8 cellular contexts compared by ENCODE assay signal in the genomic region with DNA sequence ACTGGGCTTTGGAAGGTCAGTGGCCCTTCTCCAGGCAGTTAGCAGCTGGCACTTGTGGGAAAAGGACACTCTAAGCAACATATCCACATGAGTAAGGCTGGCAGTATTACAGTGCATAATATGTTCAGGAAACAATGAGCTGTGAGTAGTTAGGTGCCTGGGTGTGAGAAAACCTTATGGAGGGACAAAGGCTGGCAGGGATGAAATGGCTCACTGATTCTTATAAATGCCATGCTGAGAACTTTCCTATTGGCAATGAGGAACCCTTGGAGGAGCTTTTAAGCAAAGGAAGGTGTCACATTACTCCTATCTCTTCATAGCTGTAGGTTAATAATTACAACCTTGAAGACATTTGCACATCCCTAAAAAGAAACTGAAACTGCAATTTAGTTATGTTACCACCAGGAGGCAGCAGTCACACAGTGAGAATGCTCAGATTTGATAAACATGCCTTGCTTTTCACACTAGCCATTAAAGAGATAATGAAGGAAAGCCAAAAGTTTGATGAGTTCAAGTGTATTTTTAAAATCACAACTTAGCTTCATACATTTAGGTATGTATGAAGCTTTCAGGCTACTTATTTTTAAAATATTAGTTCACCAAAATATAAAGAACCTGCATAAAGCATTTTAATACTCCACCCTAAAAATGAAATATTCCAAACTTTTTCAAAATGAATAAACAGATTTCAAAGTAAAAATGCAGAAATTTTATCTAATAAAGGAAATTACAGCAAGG.
DNase-seq lines count a peak whose midpoint lies in the region; ATAC-seq and TF ChIP-seq lines count a peak whose summit lies in the region.

No MANE protein-coding gene starts in this region.

- CTCF ChIA-PET in CD4-positive, alpha-beta memory T cell (lab: Charles Lee; ENCODE audit: partially characterized antibody): interaction anchor here (0.7 to 2.7 kb wide), 21 partner anchors 8 to 608 kb away, joined by 3 to 42 read pairs (median 4); partner anchors contain the start of gene TNIK

- H3K27me3 ChIP-seq in CD4-positive, alpha-beta memory T cell (ENCODE audit: insufficient read depth, low read length): no peaks in the 10 kb centered on the region
- H3K27me3 ChIP-seq in right lobe of liver: no peaks in the 10 kb centered on the region

- H3K9me3 Mint-ChIP-seq in CD4-positive, alpha-beta memory T cell: peaks cover 0 to 12% (median 5%) of the 10 kb centered on the region in 8 donors

- H3K36me3 Mint-ChIP-seq in CD4-positive, alpha-beta memory T cell: peaks cover 86 to 87% of the 10 kb centered on the region in 2 donors

- intact Hi-C loops in CD4-positive, alpha-beta memory T cell (cut with micrococcal nuclease): loop anchor here (1.0 kb wide), 1 partner anchor 404 kb away; no protein-coding TSS in a partner anchor
- intact Hi-C loops in right lobe of liver (cut with DNase I): loop anchor here in 1 of 2 donors (10.0 kb wide), 1 partner anchor 108 kb away; no protein-coding TSS in a partner anchor

- H3K27ac ChIP-seq in CD4-positive, alpha-beta memory T cell (ENCODE audit: low read depth, low read length): no peak overlapping the region
- H3K27ac ChIP-seq in right lobe of liver: no peak overlapping the region

- peaks cover 19 to 30% (median 24%) of the 10 kb centered on the region in 4 donors for H3K4me1 Mint-ChIP-seq in CD4-positive, alpha-beta memory T cell

- H3K27me3 Mint-ChIP-seq in CD4-positive, alpha-beta memory T cell: no peaks in the 10 kb centered on the region

- peak in 4 of 5 donors; percentile 24 to 33 (median 33) for DNase-seq in CD4-positive, alpha-beta memory T cell
- DNase-seq in HCEC 1CT: peak; percentile 22
- DNase-seq in right lobe of liver: no peak
- DNase-seq in islet precursor cell: no peak
- DNase-seq in activated CD4-positive, CD25-positive, alpha-beta regulatory T cell (lab: John Stamatoyannopoulos, UW): no peak
- no peak for DNase-seq in cerebellar nuclear complex (lab: John Stamatoyannopoulos, UW)

- peaks cover 23% of the 10 kb centered on the region for H3K4me1 ChIP-seq in CD4-positive, alpha-beta memory T cell (ENCODE audit: insufficient read depth, low read length)
- H3K4me1 ChIP-seq in right lobe of liver: no peaks in the 10 kb centered on the region

- H3K36me3 ChIP-seq in CD4-positive, alpha-beta memory T cell (ENCODE audit: insufficient read depth, low read length): peaks cover 40% of the 10 kb centered on the region
- no peaks in the 10 kb centered on the region for H3K36me3 ChIP-seq in right lobe of liver

- no peak for TF ChIP-seq POLR2A in right lobe of liver (IDR thresholded peaks at IDR 0.05)

- H3K4me3 ChIP-seq in CD4-positive, alpha-beta memory T cell (ENCODE audit: low read length in 2 of 2): no peak overlapping the region
- H3K4me3 ChIP-seq in WI38 (ENCODE audit: low read depth, low read length) (no peak overlapping the region), right lobe of liver (no peak overlapping the region)

- H3K4me3 Mint-ChIP-seq in CD4-positive, alpha-beta memory T cell: no peak overlapping the region

- H3K27ac Mint-ChIP-seq in CD4-positive, alpha-beta memory T cell: peak overlapping the region in 2 of 7 donors; percentile 5 to 50

- peaks cover 0 to 8% of the 10 kb centered on the region in 2 donors for H3K9me3 ChIP-seq in CD4-positive, alpha-beta memory T cell (ENCODE audit: control insufficient read depth in 1 of 2, low read length in 2 of 2)
- peaks cover 0 to 3% (median 0%) of the 10 kb centered on the region in 4 donors for H3K9me3 ChIP-seq in right lobe of liver

- POLR2A ChIA-PET in CD4-positive, alpha-beta memory T cell (lab: Charles Lee; ENCODE audit: partially characterized antibody): no interaction called here

- peak; percentile 34; the same call in 1 of the 2 replicates for TF ChIP-seq CTCF in WI38 (IDR thresholded peaks at IDR 0.05; ENCODE audit: low read depth, low read length)
- peak; percentile 34 to 52 (median 40) for TF ChIP-seq CTCF in right lobe of liver (IDR thresholded peaks at IDR 0.05)

- ATAC-seq in right lobe of liver: no peak
- ATAC-seq in GM18858 (IDR thresholded peaks at IDR 0.05; ENCODE audit: unreplicated experiment): no peak

Comparison
In these comparisons a context has a peak if more than half of its experiments do, and no peak if none do; other contexts are left out.
1. DNase-seq: peak in CD4-positive, alpha-beta memory T cell (4 of 5) and HCEC 1CT (single experiment); none in right lobe of liver (0 of 3), islet precursor cell (single experiment), activated CD4-positive, CD25-positive, alpha-beta regulatory T cell (0 of 4) and cerebellar nuclear complex (0 of 2).